Comparison of ENCODE assay signal across 1 cellular context in the genomic region with DNA sequence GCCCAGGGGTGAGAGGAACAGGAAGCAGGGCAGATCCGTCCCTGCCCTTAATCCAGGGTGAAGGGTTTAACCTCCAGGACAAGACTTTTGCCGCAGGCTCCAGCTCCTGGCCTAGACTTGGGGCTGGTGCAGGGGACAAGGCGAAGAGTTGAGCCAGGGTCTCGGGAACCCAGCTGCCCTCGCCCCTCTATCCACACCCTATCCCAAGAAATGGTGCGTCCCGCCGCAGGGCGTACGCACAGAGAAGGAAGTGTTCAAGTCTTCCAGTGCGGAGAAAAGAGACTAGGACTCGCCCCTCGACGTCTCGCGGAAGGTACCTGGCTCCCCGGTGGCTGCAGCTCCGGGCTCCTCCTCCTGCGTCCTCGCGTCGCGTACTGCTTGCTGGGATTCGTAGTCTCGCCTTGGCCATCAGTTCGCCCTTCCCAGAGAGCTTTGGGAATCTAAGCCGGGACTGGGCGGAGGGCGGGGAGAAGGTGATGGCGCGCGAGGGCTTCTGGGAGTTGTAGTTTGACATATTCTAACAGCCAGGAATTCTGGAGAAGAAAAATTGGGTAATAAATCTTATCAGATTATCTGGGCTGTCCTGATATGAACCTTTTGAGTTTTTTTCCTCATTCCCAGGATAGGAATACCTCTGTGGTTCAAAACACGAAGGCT.
TF ChIP-seq lines count a peak whose summit lies in the region.

ZMAT5 (minus strand) TSS at position 376 of the 657 bp plus-strand sequence. CDS start 18,463 bp downstream, outside the sequence.

TF ChIP-seq in HCT116, 20 proteins besides CTCF, POLR2A, EP300 and RAD21 (continued from another document):
- TF ChIP-seq ZBTB33 (IDR thresholded peaks at IDR 0.05; ENCODE audit: extremely low read depth, insufficient replicate concordance, low read length) (peak; percentile 80), JUND (IDR thresholded peaks at IDR 0.05) (no peak), CEBPB (IDR thresholded peaks at IDR 0.05; ENCODE audit: low read depth) (no peak), SIN3A (IDR thresholded peaks at IDR 0.05; ENCODE audit: low read depth) (peak; percentile 73; the same call in 1 of the 2 replicates)
TF ChIP-seq in HCT116: peak in this region for 5.
